ENCODE assay signal across 24 cellular contexts in genomic region chr11:92797874-92798273, GRCh38.
"Had no signal": no experiment of that assay in that cellular context is flagged by ENCODE, and none has a peak within 500 bp of the region (broad histone marks: within the 10 kb centered on the region; RNA-seq: fewer than 3 reads in every experiment).

No MANE protein-coding gene starts in this region.

- H3K36me3 ChIP-seq: suprapubic skin, thyroid gland, tibial nerve, transverse colon, upper lobe of left lung, upper lobe of right lung, uterus, vagina had no signal

- DNase-seq: stimulated activated CD4-positive, alpha-beta T cell treated with anti-CD3 and anti-CD28 coated beads, Interleukin-2, amount 100 ng/mL, for 48 hours; stimulated activated CD4-positive, alpha-beta T cell treated with anti-CD3 and anti-CD28 coated beads, Interleukin-4, amount 100 ng/mL, for 1 hour; stimulated activated CD4-positive, alpha-beta T cell treated with anti-CD3 and anti-CD28 coated beads, Interleukin-4, amount 100 ng/mL, for 24 hours; stimulated activated CD4-positive, alpha-beta T cell treated with anti-CD3 and anti-CD28 coated beads, Interleukin-4, amount 100 ng/mL, for 4 hours; stimulated activated CD8-positive, alpha-beta memory T cell treated with anti-CD3 and anti-CD28 coated beads, Interleukin-4, amount 100 ng/mL, for 48 hours; stimulated activated naive B cell treated with anti-CD40 and anti-IgM and Interleukin-4, amounts not matched to agents 10 μg/mL and 1 μg/mL and 100 μg/mL, for 72 hours; stimulated activated naive CD4-positive, alpha-beta T cell; stimulated activated naive CD4-positive, alpha-beta T cell treated with Interleukin-2 at 50 U/mL for 16 hours; stimulated activated naive CD8-positive, alpha-beta T cell treated with anti-CD3 and anti-CD28 coated beads, Interleukin-15, amount 100 ng/mL, for 72 hours; stimulated activated naive CD8-positive, alpha-beta T cell treated with anti-CD3 and anti-CD28 coated beads, Interleukin-15, Interleukin-2, amounts not matched to agents 100 U/mL and 50 U/mL, for 24 hours; stomach; substantia nigra; testis; thyroid gland; tibial artery; transverse colon; trophoblast cell; upper lobe of left lung; upper lobe of right lung; uterus had no signal

- H3K9me3 ChIP-seq: stomach, suprapubic skin, testis, thoracic aorta, thyroid gland, tibial artery, tibial nerve, transverse colon, upper lobe of left lung, upper lobe of right lung, uterus, vagina had no signal

- H3K27ac ChIP-seq: stomach, suprapubic skin, testis, thoracic aorta, thyroid gland, tibial artery, tibial nerve, transverse colon, upper lobe of left lung, upper lobe of right lung, uterus, vagina had no signal

- H3K4me3 ChIP-seq: stomach, suprapubic skin, testis, thoracic aorta, thyroid gland, tibial artery, tibial nerve, transverse colon, upper lobe of left lung, upper lobe of right lung, uterus, vagina had no signal

- H3K27me3 ChIP-seq: stomach, suprapubic skin, testis, thyroid gland, tibial artery, tibial nerve, transverse colon, upper lobe of left lung, upper lobe of right lung, uterus, vagina had no signal
